Comparison of ENCODE assay signal across 1 cellular context in the genomic region with DNA sequence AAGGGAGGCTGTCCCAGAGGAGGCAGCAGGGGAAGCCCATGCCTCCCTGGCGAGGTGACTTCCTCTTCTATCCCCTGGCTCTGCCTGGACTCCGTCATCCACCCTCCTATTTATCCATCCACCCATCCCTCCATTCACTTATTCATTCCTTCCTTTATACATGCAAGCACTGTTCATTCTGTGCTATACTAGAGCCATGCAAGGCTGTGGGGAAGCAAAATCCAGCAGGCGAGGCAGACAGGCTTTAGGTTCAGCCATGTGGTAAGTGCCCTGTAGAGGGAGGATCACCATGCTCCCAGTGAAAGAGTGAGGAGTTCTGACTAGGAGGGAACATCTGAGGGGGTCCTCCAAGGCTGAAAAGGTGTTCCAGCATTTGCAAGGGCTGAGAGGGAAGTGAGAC.
TF ChIP-seq lines count a peak whose summit lies in the region.

No MANE protein-coding gene starts in this region.

TF ChIP-seq in HepG2, 621 proteins besides CTCF, POLR2A, EP300 and RAD21:
- TF ChIP-seq ZNF234 (CRISPR knock-in tag; conservative IDR thresholded peaks at IDR 0.05) (no peak), ZNF546 (CRISPR knock-in tag; conservative IDR thresholded peaks at IDR 0.05) (no peak)
